ENCODE assay signal across 2 cellular contexts in the genomic region with DNA sequence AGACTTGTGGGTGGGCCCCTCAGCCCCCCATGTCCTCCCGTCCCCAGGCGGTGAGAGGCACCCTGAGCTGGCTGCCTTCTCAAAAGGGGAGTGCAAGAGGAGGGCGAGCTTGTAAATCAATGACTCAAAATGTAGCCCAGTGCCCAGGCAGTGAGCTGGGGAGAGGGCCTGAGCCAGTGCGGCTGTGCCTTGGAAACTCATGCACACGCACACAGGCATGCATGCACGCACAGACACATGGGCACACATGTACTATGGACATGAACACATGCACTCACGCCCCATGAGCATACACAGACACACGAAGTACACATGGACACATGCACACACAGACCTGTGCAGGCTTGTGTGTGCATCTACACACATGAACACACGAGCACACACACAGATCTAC.
TF ChIP-seq lines count a peak whose summit lies in the region.

No MANE protein-coding gene starts in this region.

TF ChIP-seq in WTC11, 78 proteins besides CTCF, POLR2A, EP300 and RAD21 (continued from another document):
- TF ChIP-seq, protein P1, sequence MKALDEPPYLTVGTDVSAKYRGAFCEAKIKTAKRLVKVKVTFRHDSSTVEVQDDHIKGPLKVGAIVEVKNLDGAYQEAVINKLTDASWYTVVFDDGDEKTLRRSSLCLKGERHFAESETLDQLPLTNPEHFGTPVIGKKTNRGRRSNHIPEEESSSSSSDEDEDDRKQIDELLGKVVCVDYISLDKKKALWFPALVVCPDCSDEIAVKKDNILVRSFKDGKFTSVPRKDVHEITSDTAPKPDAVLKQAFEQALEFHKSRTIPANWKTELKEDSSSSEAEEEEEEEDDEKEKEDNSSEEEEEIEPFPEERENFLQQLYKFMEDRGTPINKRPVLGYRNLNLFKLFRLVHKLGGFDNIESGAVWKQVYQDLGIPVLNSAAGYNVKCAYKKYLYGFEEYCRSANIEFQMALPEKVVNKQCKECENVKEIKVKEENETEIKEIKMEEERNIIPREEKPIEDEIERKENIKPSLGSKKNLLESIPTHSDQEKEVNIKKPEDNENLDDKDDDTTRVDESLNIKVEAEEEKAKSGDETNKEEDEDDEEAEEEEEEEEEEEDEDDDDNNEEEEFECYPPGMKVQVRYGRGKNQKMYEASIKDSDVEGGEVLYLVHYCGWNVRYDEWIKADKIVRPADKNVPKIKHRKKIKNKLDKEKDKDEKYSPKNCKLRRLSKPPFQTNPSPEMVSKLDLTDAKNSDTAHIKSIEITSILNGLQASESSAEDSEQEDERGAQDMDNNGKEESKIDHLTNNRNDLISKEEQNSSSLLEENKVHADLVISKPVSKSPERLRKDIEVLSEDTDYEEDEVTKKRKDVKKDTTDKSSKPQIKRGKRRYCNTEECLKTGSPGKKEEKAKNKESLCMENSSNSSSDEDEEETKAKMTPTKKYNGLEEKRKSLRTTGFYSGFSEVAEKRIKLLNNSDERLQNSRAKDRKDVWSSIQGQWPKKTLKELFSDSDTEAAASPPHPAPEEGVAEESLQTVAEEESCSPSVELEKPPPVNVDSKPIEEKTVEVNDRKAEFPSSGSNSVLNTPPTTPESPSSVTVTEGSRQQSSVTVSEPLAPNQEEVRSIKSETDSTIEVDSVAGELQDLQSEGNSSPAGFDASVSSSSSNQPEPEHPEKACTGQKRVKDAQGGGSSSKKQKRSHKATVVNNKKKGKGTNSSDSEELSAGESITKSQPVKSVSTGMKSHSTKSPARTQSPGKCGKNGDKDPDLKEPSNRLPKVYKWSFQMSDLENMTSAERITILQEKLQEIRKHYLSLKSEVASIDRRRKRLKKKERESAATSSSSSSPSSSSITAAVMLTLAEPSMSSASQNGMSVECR (CRISPR knock-in tag; IDR thresholded peaks at IDR 0.05; ENCODE audit: borderline replicate concordance) = no peak
- no peak for TF ChIP-seq ZNF232 (CRISPR knock-in tag; IDR thresholded peaks at IDR 0.05)

TF ChIP-seq in HepG2, 621 proteins besides CTCF, POLR2A, EP300 and RAD21:
- TF ChIP-seq, protein P2, sequence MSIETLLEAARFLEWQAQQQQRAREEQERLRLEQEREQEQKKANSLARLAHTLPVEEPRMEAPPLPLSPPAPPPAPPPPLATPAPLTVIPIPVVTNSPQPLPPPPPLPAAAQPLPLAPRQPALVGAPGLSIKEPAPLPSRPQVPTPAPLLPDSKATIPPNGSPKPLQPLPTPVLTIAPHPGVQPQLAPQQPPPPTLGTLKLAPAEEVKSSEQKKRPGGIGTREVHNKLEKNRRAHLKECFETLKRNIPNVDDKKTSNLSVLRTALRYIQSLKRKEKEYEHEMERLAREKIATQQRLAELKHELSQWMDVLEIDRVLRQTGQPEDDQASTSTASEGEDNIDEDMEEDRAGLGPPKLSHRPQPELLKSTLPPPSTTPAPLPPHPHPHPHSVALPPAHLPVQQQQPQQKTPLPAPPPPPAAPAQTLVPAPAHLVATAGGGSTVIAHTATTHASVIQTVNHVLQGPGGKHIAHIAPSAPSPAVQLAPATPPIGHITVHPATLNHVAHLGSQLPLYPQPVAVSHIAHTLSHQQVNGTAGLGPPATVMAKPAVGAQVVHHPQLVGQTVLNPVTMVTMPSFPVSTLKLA (IDR thresholded peaks at IDR 0.05) = peak; percentile 98
- TF ChIP-seq ZBTB3 (CRISPR knock-in tag; IDR thresholded peaks at IDR 0.05; ENCODE audit: borderline replicate concordance, low read depth) (no peak), CENPT (CRISPR knock-in tag; IDR thresholded peaks at IDR 0.05; ENCODE audit: low read depth) (0 out of 2 replicates have a peak, but pooled peaks have one; percentile 50), ARHGAP35 (CRISPR knock-in tag; IDR thresholded peaks at IDR 0.05; ENCODE audit: borderline replicate concordance) (no peak), NR3C1 (CRISPR knock-in tag; IDR thresholded peaks at IDR 0.05) (no peak)
